Comparison of ENCODE assay signal across 8 cellular contexts in genomic region chr10:80079312-80079613, GRCh38.
DNase-seq lines count a peak whose midpoint lies in the region; ATAC-seq lines count a peak whose summit lies in the region.

No MANE protein-coding gene starts in this region.

- H3K36me3 ChIP-seq in mucosa of rectum (ENCODE audit: control insufficient read depth in 2 of 2, insufficient read depth in 2 of 2, low read length in 2 of 2), result peaks cover 0 to 3% of the 10 kb centered on the region in 2 donors

- no peaks in the 10 kb centered on the region for H3K9me3 ChIP-seq in mucosa of rectum (ENCODE audit: control insufficient read depth in 2 of 2, low read length in 2 of 2)

- peaks cover 28% of the 10 kb centered on the region for H3K4me1 Mint-ChIP-seq in stimulated activated naive CD8-positive, alpha-beta T cell treated with anti-CD3 and anti-CD28 coated beads, Interleukin-15, Interleukin-2, amounts not matched to agents 100 ng/mL and 50 ng/mL, for 24 hours (ENCODE audit: low read depth)

- no peaks in the 10 kb centered on the region for H3K9me3 Mint-ChIP-seq in stimulated activated naive CD8-positive, alpha-beta T cell treated with anti-CD3 and anti-CD28 coated beads, Interleukin-15, Interleukin-2, amounts not matched to agents 100 ng/mL and 50 ng/mL, for 24 hours

- no peak for DNase-seq in stimulated activated naive CD8-positive, alpha-beta T cell treated with anti-CD3 and anti-CD28 coated beads, Interleukin-15, Interleukin-2, amounts not matched to agents 100 U/mL and 50 U/mL, for 24 hours
- DNase-seq in caudate nucleus (lab: John Stamatoyannopoulos, UW) (no peak), NCI-H2171 treated with DMSO at 0.1 percent for 48 hours (lab: John Stamatoyannopoulos, UW) (no peak)
- no peak for DNase-seq in effector CD4-positive, alpha-beta T cell

- H3K27me3 ChIP-seq in mucosa of rectum (ENCODE audit: control insufficient read depth in 2 of 2, insufficient read depth in 2 of 2, low read length in 2 of 2), result no peaks in the 10 kb centered on the region

- H3K9ac ChIP-seq in mucosa of rectum (ENCODE audit: low read depth in 1 of 2, low read length in 2 of 2), result peak overlapping the region; percentile 72 to 91

- peak overlapping the region; percentile 94 for H3K4me3 Mint-ChIP-seq in stimulated activated naive CD8-positive, alpha-beta T cell treated with anti-CD3 and anti-CD28 coated beads, Interleukin-15, Interleukin-2, amounts not matched to agents 100 ng/mL and 50 ng/mL, for 24 hours

- H3K4me1 ChIP-seq in mucosa of rectum (ENCODE audit: control insufficient read depth in 2 of 2, insufficient read depth in 2 of 2, low read length in 2 of 2), result peaks cover 5 to 11% of the 10 kb centered on the region in 2 donors

- H3K27me3 Mint-ChIP-seq in stimulated activated naive CD8-positive, alpha-beta T cell treated with anti-CD3 and anti-CD28 coated beads, Interleukin-15, Interleukin-2, amounts not matched to agents 100 ng/mL and 50 ng/mL, for 24 hours, result no peaks in the 10 kb centered on the region

- H3K27ac ChIP-seq in caudate nucleus (ENCODE audit: low read depth, low read length) (peak overlapping the region; percentile 97), mucosa of rectum (ENCODE audit: low read depth in 2 of 2, low read length in 2 of 2) (peak overlapping the region; percentile 93 to 96)

- H3K36me3 Mint-ChIP-seq in stimulated activated naive CD8-positive, alpha-beta T cell treated with anti-CD3 and anti-CD28 coated beads, Interleukin-15, Interleukin-2, amounts not matched to agents 100 ng/mL and 50 ng/mL, for 24 hours (ENCODE audit: low read depth), result peaks cover 17% of the 10 kb centered on the region

- ATAC-seq in stimulated activated naive CD8-positive, alpha-beta T cell treated with anti-CD3 and anti-CD28 coated beads, Interleukin-15, Interleukin-2, amounts not matched to agents 100 U/mL and 50 U/mL, for 24 hours, result no peak
- ATAC-seq in GM19397 (IDR thresholded peaks at IDR 0.05; ENCODE audit: unreplicated experiment), result no peak
- no peak for ATAC-seq in GM19035 (IDR thresholded peaks at IDR 0.05; ENCODE audit: unreplicated experiment)

- peak overlapping the region; percentile 93 for H3K27ac Mint-ChIP-seq in stimulated activated naive CD8-positive, alpha-beta T cell treated with anti-CD3 and anti-CD28 coated beads, Interleukin-15, Interleukin-2, amounts not matched to agents 100 ng/mL and 50 ng/mL, for 24 hours

- peak overlapping the region; percentile 85 to 87 for H3K4me3 ChIP-seq in mucosa of rectum (ENCODE audit: low read length in 2 of 2)
